ENCODE assay signal across 29 cellular contexts in the genomic region with DNA sequence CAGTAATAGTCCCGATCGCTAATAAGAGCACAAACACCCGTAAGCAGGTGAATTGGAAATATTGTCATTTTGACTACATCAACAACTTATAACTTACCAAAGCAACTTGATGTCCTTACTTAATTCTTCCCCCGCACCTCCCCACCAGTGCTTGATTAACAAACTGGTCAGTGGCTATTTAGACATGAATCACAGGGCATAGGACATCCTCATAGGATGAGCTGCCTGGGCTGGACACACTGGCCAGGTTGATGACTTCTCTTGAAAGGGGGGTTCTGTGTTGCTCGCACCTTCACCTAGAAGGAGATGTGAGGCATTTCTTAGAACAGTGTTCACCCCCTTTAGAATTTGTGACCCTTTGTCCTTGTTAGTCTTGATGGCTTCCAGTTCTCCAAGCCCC.
"Had no signal": no experiment of that assay in that cellular context is flagged by ENCODE, and none has a peak within 500 bp of the region (broad histone marks: within the 10 kb centered on the region; RNA-seq: fewer than 3 reads in every experiment).

No MANE protein-coding gene starts in this region.

- ATAC-seq: activated CD4-positive, CD25-positive, alpha-beta regulatory T cell treated with anti-CD3 and anti-CD28 coated beads, Interleukin-2, amount 50 U/mL, for 24 hours; activated CD8-positive, alpha-beta T cell treated with anti-CD3 and anti-CD28 coated beads, Interleukin-2, amount 10 ng/mL, durations not matched to agents 7 days and 5 days; activated naive CD4-positive, alpha-beta T cell treated with anti-CD3 and anti-CD28 coated beads, Interleukin-2, amount 50 U/mL, for 72 hours; activated naive CD8-positive, alpha-beta T cell treated with anti-CD3 and anti-CD28 coated beads, Interleukin-2, amount 50 U/mL, for 24 hours had no signal

- H3K9me3 Mint-ChIP-seq: activated naive CD4-positive, alpha-beta T cell treated with anti-CD3 and anti-CD28 coated beads, Interleukin-2, amount 50 U/mL, for 72 hours; activated naive CD8-positive, alpha-beta T cell treated with anti-CD3 and anti-CD28 coated beads, Interleukin-2, amount 50 U/mL, for 24 hours had no signal

- H3K4me3 ChIP-seq: ascending aorta, MG63, Peyer's patch, SJCRH30 had no signal

- H3K4me3 Mint-ChIP-seq: activated CD8-positive, alpha-beta T cell treated with anti-CD3 and anti-CD28 coated beads, Interleukin-2, amount 10 ng/mL, durations not matched to agents 7 days and 5 days; activated naive CD8-positive, alpha-beta T cell treated with anti-CD3 and anti-CD28 coated beads, Interleukin-2, amount 50 U/mL, for 24 hours; brain had no signal

- H3K27ac Mint-ChIP-seq: activated CD8-positive, alpha-beta T cell treated with anti-CD3 and anti-CD28 coated beads, Interleukin-2, amount 10 ng/mL, durations not matched to agents 7 days and 5 days; activated naive CD4-positive, alpha-beta T cell treated with anti-CD3 and anti-CD28 coated beads, Interleukin-2, amount 50 U/mL, for 72 hours; activated naive CD8-positive, alpha-beta T cell treated with anti-CD3 and anti-CD28 coated beads, Interleukin-2, amount 50 U/mL, for 24 hours; brain had no signal

- H3K9me3 ChIP-seq: ascending aorta, MG63, Peyer's patch, SJCRH30, SK-N-SH had no signal

- DNase-seq: activated CD4-positive, alpha-beta T cell treated with anti-CD3 and anti-CD28 coated beads for 4 hours; activated CD4-positive, alpha-beta T cell treated with anti-CD3 and anti-CD28 coated beads, Interleukin-2, amount 50 U/mL, for 4 hours; activated CD8-positive, alpha-beta memory T cell treated with anti-CD3 and anti-CD28 coated beads, Interleukin-2, amount 50 U/mL, for 48 hours; activated CD8-positive, alpha-beta T cell treated with anti-CD3 and anti-CD28 coated beads, Interleukin-2, amount 10 ng/mL, durations not matched to agents 7 days and 5 days; activated effector memory CD4-positive, alpha-beta T cell treated with anti-CD3 and anti-CD28 coated beads, Interleukin-2, amount 50 U/mL, for 16 hours; activated naive CD4-positive, alpha-beta T cell treated with Interleukin-2 at 50 U/mL for 16 hours; activated naive CD8-positive, alpha-beta T cell treated with anti-CD3 and anti-CD28 coated beads, Interleukin-2, amount 50 U/mL, for 24 hours; activated T-cell treated with anti-CD3 and anti-CD28 coated beads, Interleukin-2, amount 50 U/mL, for 1 hour; amniotic stem cell; MG63; MV-4-11; NCI-H1092 treated with DMSO at 0.1 percent for 48 hours; NCI-H1436; NCI-H187; NCI-H2081; NCI-H510A treated with DMSO at 0.1 percent for 48 hours; NCI-H69; NK-92 treated with Interleukin-12 subunit alpha and Interleukin-12 subunit beta, amount 100 ng/mL, for 24 hours; OCI-M1; Peyer's patch; Right ventricle myocardium superior; SJCRH30; SK-N-SH; T-helper 1 cell had no signal

- H3K27me3 ChIP-seq: ascending aorta, MG63, Peyer's patch, SJCRH30 had no signal

- H3K36me3 ChIP-seq: ascending aorta, MG63, Peyer's patch had no signal

- H3K4me1 Mint-ChIP-seq: activated naive CD8-positive, alpha-beta T cell treated with anti-CD3 and anti-CD28 coated beads, Interleukin-2, amount 50 U/mL, for 24 hours had no signal

- H3K27ac ChIP-seq: Peyer's patch, RWPE1, SJCRH30 had no signal

- H3K9ac ChIP-seq: SK-N-SH had no signal

- H3K36me3 Mint-ChIP-seq: activated naive CD4-positive, alpha-beta T cell treated with anti-CD3 and anti-CD28 coated beads, Interleukin-2, amount 50 U/mL, for 72 hours; brain had no signal

- H3K4me2 ChIP-seq: SK-N-SH had no signal
